8 cellular contexts compared by ENCODE assay signal in the genomic region with DNA sequence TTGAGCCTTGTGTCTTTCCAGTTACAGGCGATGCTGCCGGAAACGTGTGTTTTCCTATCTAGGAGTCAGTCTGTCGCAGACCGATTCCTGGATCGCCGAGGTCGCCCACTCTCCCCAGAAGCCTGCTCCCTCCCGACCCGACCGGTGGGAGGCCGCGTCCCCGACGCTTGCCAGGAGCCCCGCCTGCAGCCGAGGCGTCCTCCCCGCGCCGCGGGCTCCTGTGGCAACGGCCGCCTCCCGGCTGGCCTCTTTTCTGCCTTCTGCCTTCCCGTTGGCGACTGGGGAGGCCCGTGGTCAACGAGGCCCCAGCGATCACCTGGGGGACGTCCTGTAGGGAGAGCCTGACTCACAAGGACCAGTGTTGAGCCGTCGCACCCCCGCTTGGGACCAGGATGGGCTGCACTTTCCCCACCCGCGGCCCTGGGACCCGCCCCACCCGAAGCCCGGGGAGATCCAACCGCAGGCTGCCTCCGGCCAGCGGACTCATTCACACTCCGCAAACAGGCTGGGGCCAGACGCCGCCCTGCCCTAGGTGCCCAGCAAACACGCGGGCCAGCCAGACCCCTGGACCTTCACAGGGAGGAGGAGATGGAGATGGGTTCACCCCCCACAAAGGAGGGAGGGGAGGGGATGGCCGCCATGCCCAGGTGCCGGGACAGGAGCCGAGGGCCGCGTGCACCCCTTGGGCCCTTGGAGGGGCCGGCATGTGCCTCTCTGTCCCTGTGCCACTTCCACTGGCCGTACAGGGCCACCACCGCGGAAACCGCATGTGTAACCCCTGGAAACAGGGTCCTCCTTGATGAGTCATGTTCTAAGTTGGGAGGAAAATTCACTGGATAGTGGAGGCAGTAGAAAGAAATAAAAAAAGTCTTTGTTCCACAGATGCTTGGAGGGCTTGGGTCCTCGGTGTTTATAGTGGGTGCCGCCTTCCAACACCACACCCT. TPM values are rescaled to one million over a fixed set of nuclear protein-coding genes. Genes with fewer than 3 reads are reported as not detected.
DNase-seq lines count a peak whose midpoint lies in the region; ATAC-seq lines count a peak whose summit lies in the region.

No MANE protein-coding gene starts in this region.

- H3K4me1 ChIP-seq in ES-I3 (ENCODE audit: insufficient read depth, low read length) (peaks cover 17% of the 10 kb centered on the region; the same call in 1 of the 2 replicates), HUES6 (ENCODE audit: control insufficient read depth, insufficient read depth, low read length) (peaks cover 39% of the 10 kb centered on the region)

- H3K27me3 ChIP-seq in HUES6 (ENCODE audit: control insufficient read depth, insufficient read depth, low read length) = 0 out of 2 replicates have a peak, but pooled peaks cover 6% of the 10 kb centered on the region

- H3K9me3 ChIP-seq in ES-I3 (ENCODE audit: control insufficient read depth, insufficient read depth, low read length) = no peaks in the 10 kb centered on the region
- no peaks in the 10 kb centered on the region for H3K9me3 ChIP-seq in HUES6 (ENCODE audit: control insufficient read depth, insufficient read depth, low read depth, low read length)

- H3K36me3 ChIP-seq in ES-I3 (ENCODE audit: insufficient read depth, low read length) (no peaks in the 10 kb centered on the region), HUES6 (ENCODE audit: control insufficient read depth, insufficient read depth, low read length) (no peaks in the 10 kb centered on the region)

- ATAC-seq in left ventricle myocardium superior (peak; percentile 11), GM19324 (IDR thresholded peaks at IDR 0.05; ENCODE audit: low FRiP score, unreplicated experiment) (no peak), GM19397 (IDR thresholded peaks at IDR 0.05; ENCODE audit: unreplicated experiment) (no peak)

- peak overlapping the region; percentile 65 for H3K4me3 ChIP-seq in HUES6 (ENCODE audit: low read depth, low read length)

- intact Hi-C loops in left ventricle myocardium superior (cut with micrococcal nuclease) (loop anchor here (10.0 kb wide), 1 partner anchor 130 kb away; no protein-coding TSS in a partner anchor), posterior vena cava (cut with DNase I) (loop anchor here (5.0 kb wide), 2 partner anchors 123 to 253 kb away; partner anchors contain the start of genes COL6A2 (in 1 of the 2) and LSS (in 1 of the 2))

- WGBS in adipose tissue, 3 donors = 2 to 12% (median 2%) methylated on average over 49 to 59 of the region's 59 CpGs

- H3K27ac ChIP-seq in HUES6 (ENCODE audit: low read depth, low read length) (peak overlapping the region; percentile 89; the same call in 1 of the 2 replicates), adipose tissue (ENCODE audit: low read depth, low read length) (peak overlapping the region; percentile 82)

- H3K9ac ChIP-seq in ES-I3 (ENCODE audit: low read depth, low read length) (peak overlapping the region; percentile 76), HUES6 (ENCODE audit: low read length) (peak overlapping the region; percentile 82)

- peak; percentile 77 for DNase-seq in left ventricle myocardium superior
- peak; percentile 92 for DNase-seq in posterior vena cava (ENCODE audit: low spot score)
- no peak for DNase-seq in NOMO-1 (lab: John Stamatoyannopoulos, UW; ENCODE audit: unreplicated experiment in 2 of 2)

RNA-seq across cellular contexts. Expression of gene COL6A1, which starts 7.2 kb away (rescaled TPM):
- polyA plus RNA-seq in adipose tissue = 100 to 1,000 TPM in 2 of 3 donors, 10 to 100 TPM in 1; 74.2 to 471 (median 345) TPM
- total RNA-seq in left ventricle myocardium superior = 188 TPM
- total RNA-seq in posterior vena cava = 100 to 1,000 TPM; 606 to 689 TPM

Comparison
In these comparisons a context has a peak if more than half of its experiments do, and no peak if none do; other contexts are left out.
1. DNase-seq: peak in left ventricle myocardium superior (single experiment) and posterior vena cava (single experiment); none in NOMO-1 (0 of 2).